ENCODE assay signal across 11 cellular contexts in the genomic region with DNA sequence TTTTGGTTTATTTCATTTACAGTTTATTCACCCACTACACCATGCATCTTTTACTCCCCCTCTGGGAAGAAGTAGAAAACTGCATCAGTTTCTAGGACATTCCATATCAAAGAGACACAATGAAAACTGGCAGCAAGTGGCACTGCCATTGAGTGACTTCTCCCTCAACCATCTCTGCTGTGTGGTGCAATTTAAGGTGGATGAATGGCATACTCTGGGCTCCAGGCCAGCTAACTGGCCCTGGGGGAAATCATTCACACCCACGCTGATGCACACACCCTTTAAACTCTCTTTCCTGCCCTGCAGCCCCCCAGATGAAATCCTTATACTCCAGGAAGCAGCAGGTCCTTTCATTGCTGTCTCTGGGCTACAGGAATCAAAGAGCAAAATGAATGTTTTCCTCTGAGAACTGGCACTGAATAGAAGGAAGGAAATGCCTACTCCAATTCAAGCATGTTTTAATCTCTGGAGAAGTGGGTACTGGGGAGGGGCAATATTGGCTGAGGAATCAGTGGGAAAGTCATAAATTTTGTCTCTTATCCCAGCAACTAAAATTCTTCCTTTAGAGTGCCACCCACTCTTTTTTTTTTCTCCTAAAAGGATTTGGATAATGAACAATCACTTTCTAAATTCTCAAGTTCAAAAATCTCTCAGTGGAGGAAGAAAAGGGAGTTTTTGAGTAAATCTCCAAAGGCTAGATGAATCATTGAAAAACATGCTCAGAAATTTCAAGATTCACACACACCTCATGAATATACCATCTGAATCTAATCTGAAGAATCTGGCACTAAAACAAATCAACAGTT. TPM values are rescaled to one million over a fixed set of nuclear protein-coding genes. Genes with fewer than 3 reads are reported as not detected.
A peak's percentile ranks its signal among the peaks of the same experiment; 100 is the strongest.
DNase-seq lines count a peak whose midpoint lies in the region; ATAC-seq and TF ChIP-seq lines count a peak whose summit lies in the region.
"Had no signal": no experiment of that assay in that cellular context is flagged by ENCODE, and none has a peak within 500 bp of the region (broad histone marks: within the 10 kb centered on the region; RNA-seq: fewer than 3 reads in every experiment).

No MANE protein-coding gene starts in this region.

- ATAC-seq in HG03521 (IDR thresholded peaks at IDR 0.05; ENCODE audit: unreplicated experiment) = no peak

- no peak overlapping the region for H3K4me3 ChIP-seq in epithelial cell of esophagus (ENCODE audit: low read length)
- H3K4me3 ChIP-seq: hepatocyte had no signal

- TF ChIP-seq CTCF in epithelial cell of esophagus (IDR thresholded peaks at IDR 0.05; ENCODE audit: insufficient read depth, low read depth, low read length, missing control alignments) = no peak

- in situ Hi-C loops in G401 (cut with HindIII; ENCODE audit: low sequenced_read_pairs) = no loop called here

- DNase-seq in EH (ENCODE audit: low read depth) (peak; percentile 70), NCI-H226 (peak; percentile 85), epithelial cell of esophagus (ENCODE audit: low read depth) (peak; percentile 91), pons (ENCODE audit: low spot score) (peak; percentile 6), activated gamma-delta T cell treated with Interleukin-2 at 50 U/mL for 16 hours (no peak), G401 (ENCODE audit: low spot score) (no peak), NCI-H1417 treated with DMSO at 0.1 percent for 48 hours (lab: John Stamatoyannopoulos, UW) (no peak)
- DNase-seq: activated CD8-positive, alpha-beta memory T cell treated with anti-CD3 and anti-CD28 coated beads for 24 hours; aorta had no signal

RNA-seq across cellular contexts. Expression of gene RFPL4B, which starts 16.9 kb away (rescaled TPM):
- 2.2 and 5.2 TPM in 2 replicates for total RNA-seq in G401 (2014; rRNA removed; shearing (Covaris generic))
- total RNA-seq: hepatocyte had no signal

Comparison
In these comparisons a context has a peak if more than half of its experiments do, and no peak if none do; other contexts are left out.
1. DNase-seq: peak in EH (single experiment), NCI-H226 (single experiment), epithelial cell of esophagus (single experiment) and pons (single experiment); none in activated gamma-delta T cell treated with Interleukin-2 at 50 U/mL for 16 hours (single experiment), G401 (single experiment) and NCI-H1417 treated with DMSO at 0.1 percent for 48 hours (single experiment).